Comparison of ENCODE assay signal across 10 cellular contexts in genomic region chr11:82865841-82866240, GRCh38.
"Had no signal": no experiment of that assay in that cellular context is flagged by ENCODE, and none has a peak within 500 bp of the region (broad histone marks: within the 10 kb centered on the region; RNA-seq: fewer than 3 reads in every experiment).

No MANE protein-coding gene starts in this region.

- H3K4me3 ChIP-seq: ascending aorta, cardiac muscle cell, right atrium auricular region, stomach had no signal

- H3K27ac ChIP-seq: ascending aorta, cardiac muscle cell, right atrium auricular region, stomach had no signal

- ATAC-seq: activated CD4-positive, CD25-positive, alpha-beta regulatory T cell treated with anti-CD3 and anti-CD28 coated beads, Interleukin-2, amount 50 U/mL, for 24 hours had no signal

- H3K9me3 Mint-ChIP-seq: activated naive CD8-positive, alpha-beta T cell treated with anti-CD3 and anti-CD28 coated beads, Interleukin-2, amount 10 ng/mL, durations not matched to agents 7 days and 5 days; neural crest cell; T-helper 2 cell treated with Interferon-gamma antibody and Interleukin-4, amounts not matched to agents 5 μg/mL and 100 μg/mL, for 36 hours had no signal

- DNase-seq: activated CD4-positive, alpha-beta T cell treated with anti-CD3 and anti-CD28 coated beads, Interleukin-2, amount 50 U/mL, for 48 hours; activated naive CD8-positive, alpha-beta T cell treated with anti-CD3 and anti-CD28 coated beads, Interleukin-2, amount 10 ng/mL, durations not matched to agents 7 days and 5 days; small intestine; stomach had no signal

- H3K4me3 Mint-ChIP-seq: activated naive CD8-positive, alpha-beta T cell treated with anti-CD3 and anti-CD28 coated beads, Interleukin-2, amount 10 ng/mL, durations not matched to agents 7 days and 5 days; neural crest cell; T-helper 2 cell treated with Interferon-gamma antibody and Interleukin-4, amounts not matched to agents 5 μg/mL and 100 μg/mL, for 36 hours had no signal

- H3K36me3 ChIP-seq: ascending aorta, cardiac muscle cell, right atrium auricular region, stomach had no signal

- H3K36me3 Mint-ChIP-seq: activated naive CD8-positive, alpha-beta T cell treated with anti-CD3 and anti-CD28 coated beads, Interleukin-2, amount 10 ng/mL, durations not matched to agents 7 days and 5 days had no signal

- H3K27me3 Mint-ChIP-seq: activated naive CD8-positive, alpha-beta T cell treated with anti-CD3 and anti-CD28 coated beads, Interleukin-2, amount 10 ng/mL, durations not matched to agents 7 days and 5 days had no signal

- H3K9me3 ChIP-seq: ascending aorta, right atrium auricular region, stomach had no signal

- H3K27ac Mint-ChIP-seq: activated naive CD8-positive, alpha-beta T cell treated with anti-CD3 and anti-CD28 coated beads, Interleukin-2, amount 10 ng/mL, durations not matched to agents 7 days and 5 days; T-helper 2 cell treated with Interferon-gamma antibody and Interleukin-4, amounts not matched to agents 5 μg/mL and 100 μg/mL, for 36 hours had no signal

- H3K27me3 ChIP-seq: ascending aorta, cardiac muscle cell, right atrium auricular region, stomach had no signal
